In genomic region chr1:224205438-224205840, GRCh38 we compare ENCODE assay signal across 8 cellular contexts. TPM values are rescaled to one million over a fixed set of nuclear protein-coding genes. Genes with fewer than 3 reads are reported as not detected.
DNase-seq lines count a peak whose midpoint lies in the region; ATAC-seq and TF ChIP-seq lines count a peak whose summit lies in the region.

No MANE protein-coding gene starts in this region.

- H3K79me1 ChIP-seq in H9 (ENCODE audit: insufficient read depth, low read depth, low read length, poor library complexity, severe bottlenecking), result no peaks in the 10 kb centered on the region

- no peak overlapping the region for H2BK20ac ChIP-seq in H9 (ENCODE audit: low read depth, low read length, poor library complexity, severe bottlenecking)

- H3K79me2 ChIP-seq in H9 (ENCODE audit: insufficient read depth, low read length), result no peaks in the 10 kb centered on the region

- H2BK12ac ChIP-seq in H9 (ENCODE audit: insufficient read length, low read depth, low read length), result no peak overlapping the region

- no peak overlapping the region for H4K5ac ChIP-seq in H9 (ENCODE audit: insufficient read length, low read depth, low read length)

- no peaks in the 10 kb centered on the region for H3K36me3 Mint-ChIP-seq in H9 (ENCODE audit: insufficient read depth in 1 of 3, low read depth in 3 of 3)

- H3K9ac ChIP-seq in BLaER1 (peak overlapping the region; percentile 21; the same call in 1 of the 2 replicates), H9 (ENCODE audit: extremely low read depth, insufficient read length, low read length) (no peak overlapping the region)

- no peak overlapping the region for H3K14ac ChIP-seq in H9 (ENCODE audit: insufficient read depth, low read length)

- H3K27ac ChIP-seq in BLaER1 (peak overlapping the region; percentile 30; the same call in 1 of the 2 replicates), H9 (ENCODE audit: insufficient read length, low read depth, low read length) (no peak overlapping the region), SJCRH30 (no peak overlapping the region), coronary artery (peak overlapping the region in 1 of 2 donors; percentile 74)

- TF ChIP-seq CTCF in H9 (conservative IDR thresholded peaks at IDR 0.05), result no peak
- TF ChIP-seq CTCF in coronary artery (IDR thresholded peaks at IDR 0.05), result no peak

- H3K4me3 ChIP-seq in BLaER1, result no peak overlapping the region
- H3K4me3 ChIP-seq in SJCRH30, result no peak overlapping the region
- H3K4me3 ChIP-seq in coronary artery, result peak overlapping the region; percentile 55

- H3K9me3 Mint-ChIP-seq in H9, result no peaks in the 10 kb centered on the region

- H3K23ac ChIP-seq in H9 (ENCODE audit: insufficient read length, low read depth, low read length), result no peak overlapping the region

- H3K4ac ChIP-seq in H9 (ENCODE audit: low read depth, low read length), result no peak overlapping the region

- no peak overlapping the region for H3K56ac ChIP-seq in H9 (ENCODE audit: insufficient read length, low read depth, low read length)

- H2AFZ ChIP-seq in H9 (ENCODE audit: low read length), result no peak overlapping the region

- no peaks in the 10 kb centered on the region for H4K20me1 ChIP-seq in BLaER1
- H4K20me1 ChIP-seq in H9 (ENCODE audit: control insufficient read depth, insufficient read depth, insufficient read length), result no peaks in the 10 kb centered on the region

- H3K36me3 ChIP-seq in BLaER1, result no peaks in the 10 kb centered on the region
- no peaks in the 10 kb centered on the region for H3K36me3 ChIP-seq in SJCRH30

- peaks cover 70% of the 10 kb centered on the region for H3K4me1 ChIP-seq in BLaER1
- peaks cover 3% of the 10 kb centered on the region; the same call in 1 of the 2 replicates for H3K4me1 ChIP-seq in H9 (ENCODE audit: insufficient read depth, low read length)
- peaks cover 20% of the 10 kb centered on the region for H3K4me1 ChIP-seq in SJCRH30

- peaks cover 20 to 35% of the 10 kb centered on the region in 2 experiments for H3K4me1 Mint-ChIP-seq in H9

- DNase-seq in H9, result no peak
- peak; percentile 19 to 55 for DNase-seq in SJCRH30
- no peak for DNase-seq in coronary artery (ENCODE audit: low spot score)
- DNase-seq in pons (ENCODE audit: low spot score), result peak; percentile 49
- DNase-seq in NCI-H1092 treated with DMSO at 0.1 percent for 48 hours (lab: John Stamatoyannopoulos, UW), result no peak
- no peak for DNase-seq in NCI-H774 (lab: John Stamatoyannopoulos, UW)

- H4K91ac ChIP-seq in H9 (ENCODE audit: insufficient read length, low read depth, low read length), result no peak overlapping the region

- H4K8ac ChIP-seq in H9 (replicated peaks; ENCODE audit: insufficient read length, low read depth, low read length), result no peak overlapping the region

- WGBS in H9 (ENCODE audit: extremely low coverage, insufficient read length, low lambda C conversion rate), result no CpG with 5 or more reads among the region's 4 CpGs

- H2BK15ac ChIP-seq in H9 (ENCODE audit: low read depth, low read length), result no peak overlapping the region

- no peak overlapping the region for H2AK5ac ChIP-seq in H9 (ENCODE audit: insufficient read length, low read length)

- no peak overlapping the region for H2BK120ac ChIP-seq in H9 (ENCODE audit: low read depth, low read length, poor library complexity, severe bottlenecking)

- no peak for ATAC-seq in HG03280 (IDR thresholded peaks at IDR 0.05; ENCODE audit: unreplicated experiment)

- H3K27me3 ChIP-seq in BLaER1 (no peaks in the 10 kb centered on the region), H9 (ENCODE audit: insufficient read depth, low read length) (no peaks in the 10 kb centered on the region), SJCRH30 (no peaks in the 10 kb centered on the region)

- no peaks in the 10 kb centered on the region for H3K27me3 Mint-ChIP-seq in H9 (ENCODE audit: low read depth)

- H3T11ph ChIP-seq in H9 (ENCODE audit: low read length), result no peak overlapping the region

- no peak overlapping the region for H3K4me3 Mint-ChIP-seq in H9

- H3K27ac Mint-ChIP-seq in H9, result peak overlapping the region; percentile 41 to 72 (median 45); a peak in 3 of 7 replicates

- no peak overlapping the region for H3K18ac ChIP-seq in H9 (ENCODE audit: insufficient read length, low read depth, low read length)

- H3K9me3 ChIP-seq in BLaER1, result no peaks in the 10 kb centered on the region
- H3K9me3 ChIP-seq in H9 (ENCODE audit: control insufficient read depth, low read depth, low read length), result no peaks in the 10 kb centered on the region
- no peaks in the 10 kb centered on the region for H3K9me3 ChIP-seq in SJCRH30 (replicated peaks)

- H2BK5ac ChIP-seq in H9 (ENCODE audit: insufficient read length, low read length), result no peak overlapping the region

- H3K4me2 ChIP-seq in BLaER1 (peak overlapping the region; percentile 70), H9 (ENCODE audit: insufficient read depth, insufficient read length, low read length) (no peak overlapping the region)

- no peaks in the 10 kb centered on the region for H3K23me2 ChIP-seq in H9 (ENCODE audit: insufficient read length, low read depth, low read length, poor library complexity, severe bottlenecking)

RNA-seq across cellular contexts. Expression of gene DEGS1, which starts 22.4 kb away (rescaled TPM):
- total RNA-seq in H9 (2021), result 59.8 and 61.9 TPM in 2 replicates
- total RNA-seq in SJCRH30 (2014; rRNA removed; shearing (Covaris generic)), result 86.4 and 92.2 TPM in 2 replicates

Comparison
In these comparisons a context has a peak if more than half of its experiments do, and no peak if none do; other contexts are left out.
1. DNase-seq: peak in SJCRH30 (2 of 2) and pons (single experiment); none in H9 (single experiment), coronary artery (single experiment), NCI-H1092 treated with DMSO at 0.1 percent for 48 hours (single experiment) and NCI-H774 (single experiment).